Comparison of ENCODE assay signal across 21 cellular contexts in genomic region chr3:104368760-104369159, GRCh38.
"Had no signal": no experiment of that assay in that cellular context is flagged by ENCODE, and none has a peak within 500 bp of the region (broad histone marks: within the 10 kb centered on the region; RNA-seq: fewer than 3 reads in every experiment).

No MANE protein-coding gene starts in this region.

- DNase-seq: activated CD4-positive, alpha-beta memory T cell treated with anti-CD3 and anti-CD28 coated beads, Interleukin-2, amount 10 ng/mL, durations not matched to agents 7 days and 5 days; activated CD4-positive, alpha-beta T cell treated with anti-CD3 and anti-CD28 coated beads for 36 hours; activated CD4-positive, alpha-beta T cell treated with anti-CD3 and anti-CD28 coated beads, Interleukin-2, amount 50 U/mL, for 1 hour; activated CD8-positive, alpha-beta memory T cell treated with anti-CD3 and anti-CD28 coated beads, Interleukin-2, amount 50 U/mL, for 4 hours; activated gamma-delta T cell treated with Interleukin-2 at 50 U/mL for 16 hours; activated naive CD4-positive, alpha-beta T cell treated with anti-CD3 and anti-CD28 coated beads, Interleukin-2, amount 10 ng/mL, durations not matched to agents 7 days and 5 days; activated naive CD8-positive, alpha-beta T cell treated with anti-CD3 and anti-CD28 coated beads for 36 hours; activated T-cell treated with anti-CD3 and anti-CD28 coated beads, Interleukin-2, amount 50 U/mL, for 72 hours; cerebellar nuclear complex; NCI-H1105 treated with DMSO at 0.1 percent for 48 hours; NCI-H1436 treated with DMSO at 0.1 percent for 48 hours; NCI-H187; NCI-H2081; NCI-H510A treated with DMSO at 0.1 percent for 48 hours; NCI-H69; NK-92 treated with Interleukin-12 subunit alpha and Interleukin-12 subunit beta, amount 100 ng/mL, for 24 hours; SHP77; T-helper 1 cell; WERI-Rb-1 had no signal

- H3K27ac ChIP-seq: WERI-Rb-1 had no signal

- ATAC-seq: activated CD4-positive, alpha-beta T cell treated with anti-CD3 and anti-CD28 coated beads for 36 hours; activated T-cell treated with anti-CD3 and anti-CD28 coated beads, Interleukin-2, amount 50 U/mL, for 72 hours had no signal

- H3K36me3 ChIP-seq: WERI-Rb-1 had no signal

- FAIRE-seq: colon, RCC 7860 had no signal
